8 cellular contexts compared by ENCODE assay signal in the genomic region with DNA sequence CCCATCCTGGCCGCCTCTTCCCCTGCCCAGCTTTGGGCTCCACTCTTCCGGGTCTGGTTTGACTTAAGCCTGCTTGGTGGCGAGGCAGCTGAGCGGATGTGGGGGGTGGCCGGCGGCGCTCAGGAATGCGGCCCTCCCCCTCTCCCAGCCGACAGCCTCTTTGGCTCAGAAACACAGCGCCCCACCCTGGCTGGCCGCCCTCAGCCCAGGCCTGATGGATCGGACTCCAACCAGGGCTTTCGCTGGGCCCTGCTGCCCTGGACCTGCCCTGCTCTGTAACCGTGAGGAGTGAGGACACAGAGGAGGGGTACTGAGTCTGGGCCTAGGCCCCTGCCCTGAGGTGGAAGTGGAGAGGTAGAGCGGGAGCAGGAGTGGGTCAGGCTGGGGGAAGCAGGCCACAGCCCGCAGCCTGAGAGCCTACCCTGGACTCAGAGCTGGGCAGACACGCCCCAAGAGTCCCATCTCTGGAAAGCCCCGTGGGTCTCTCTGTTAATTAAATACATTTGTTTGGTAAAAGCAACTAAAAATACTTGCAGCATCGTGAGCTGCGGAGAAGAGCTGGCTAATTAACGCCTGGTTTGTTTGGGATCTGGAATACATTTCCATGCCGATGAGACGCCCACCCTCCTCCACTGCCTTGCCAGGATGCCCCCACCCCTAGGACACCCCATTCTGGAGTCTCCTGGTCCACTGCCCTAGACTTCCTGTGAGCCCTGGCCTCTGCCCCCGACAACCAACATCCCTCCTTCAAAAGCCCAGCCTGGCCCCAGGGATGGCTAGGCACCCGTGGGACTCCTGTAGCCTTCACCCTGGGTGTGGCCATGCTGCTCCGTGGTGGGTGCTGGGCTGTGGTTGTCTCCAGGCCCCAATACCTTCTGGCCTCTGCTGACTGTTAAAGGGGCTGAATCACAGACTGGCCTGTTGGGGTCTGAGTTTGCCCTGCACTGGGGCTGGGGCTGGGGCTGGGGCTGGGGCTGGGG. TPM values are rescaled to one million over a fixed set of nuclear protein-coding genes. Genes with fewer than 3 reads are reported as not detected.
A peak's percentile ranks its signal among the peaks of the same experiment; 100 is the strongest.
DNase-seq lines count a peak whose midpoint lies in the region; ATAC-seq and TF ChIP-seq lines count a peak whose summit lies in the region.

No MANE protein-coding gene starts in this region.

- peak overlapping the region; percentile 43 to 71 (median 52) for H3K27ac ChIP-seq in Peyer's patch

- H3K27me3 ChIP-seq in Peyer's patch = no peaks in the 10 kb centered on the region

- no peaks in the 10 kb centered on the region for H3K36me3 ChIP-seq in Peyer's patch

- DNase-seq in AG09319 (ENCODE audit: extremely low read depth, low read depth) (peak; percentile 86), Peyer's patch (peak; percentile 19 to 72 (median 62)), fibroblast of gingiva (ENCODE audit: low read depth) (peak; percentile 96), myocyte (ENCODE audit: low read depth) (peak; percentile 98), DMS53 treated with DMSO at 0.1 percent for 48 hours (lab: John Stamatoyannopoulos, UW; ENCODE audit: unreplicated experiment) (no peak), OCI-M2 (lab: John Stamatoyannopoulos, UW; ENCODE audit: unreplicated experiment) (no peak)
- DNase-seq in stimulated activated CD4-positive, alpha-beta T cell treated with anti-CD3 and anti-CD28 coated beads, Interleukin-15, amount 100 ng/mL, for 24 hours = no peak

- no peak for TF ChIP-seq POLR2A in Peyer's patch (IDR thresholded peaks at IDR 0.05)

- H3K9me3 ChIP-seq in Peyer's patch = no peaks in the 10 kb centered on the region

- no peak overlapping the region for H3K4me3 ChIP-seq in Peyer's patch

- H3K4me1 ChIP-seq in Peyer's patch = peaks cover 0 to 32% (median 0%) of the 10 kb centered on the region in 4 donors

- TF ChIP-seq CTCF in AG09319 (IDR thresholded peaks at IDR 0.05; ENCODE audit: low read depth, low read length) (peak; percentile 60), Peyer's patch (IDR thresholded peaks at IDR 0.05) (peak in 2 of 6 experiments; percentile 11 to 13)

- no peak for ATAC-seq in HG02571 (IDR thresholded peaks at IDR 0.05; ENCODE audit: unreplicated experiment)

RNA-seq across cellular contexts. Expression of a gene that starts 19.6 kb away (rescaled TPM):
- total RNA-seq in Peyer's patch (10 to 100 TPM; 30.1 to 54.5 (median 44.6) TPM), myocyte (209 and 320 TPM in 2 replicates)
- 177 TPM for polyA plus RNA-seq in myocyte (2012)

Comparison
In these comparisons a context has a peak if more than half of its experiments do, and no peak if none do; other contexts are left out.
1. DNase-seq: peak in AG09319 (single experiment), Peyer's patch (3 of 3), fibroblast of gingiva (single experiment) and myocyte (single experiment); none in stimulated activated CD4-positive, alpha-beta T cell treated with anti-CD3 and anti-CD28 coated beads, Interleukin-15, amount 100 ng/mL, for 24 hours (single experiment), DMS53 treated with DMSO at 0.1 percent for 48 hours (single experiment) and OCI-M2 (single experiment).